In genomic region chr9:99059074-99059894, GRCh38 we compare ENCODE assay signal across 1 cellular context.
TF ChIP-seq lines count a peak whose summit lies in the region.

No MANE protein-coding gene starts in this region.

TF ChIP-seq in GM12878, 131 proteins besides CTCF, POLR2A, EP300 and RAD21 (continued from another document):
- 0 out of 2 replicates have a peak, but pooled peaks have one; percentile 11 for TF ChIP-seq RELB (IDR thresholded peaks at IDR 0.05; ENCODE audit: low read depth)
- peak; percentile 90 for TF ChIP-seq SPI1 (IDR thresholded peaks at IDR 0.05; ENCODE audit: borderline replicate concordance, insufficient read depth, low read depth, low read length)
- peak; percentile 29; the same call in 1 of the 2 replicates for TF ChIP-seq DPF2 (IDR thresholded peaks at IDR 0.05)
- TF ChIP-seq RAD51 (IDR thresholded peaks at IDR 0.05): peak; percentile 42; the same call in 1 of the 2 replicates
